8 cellular contexts compared by ENCODE assay signal in the genomic region with DNA sequence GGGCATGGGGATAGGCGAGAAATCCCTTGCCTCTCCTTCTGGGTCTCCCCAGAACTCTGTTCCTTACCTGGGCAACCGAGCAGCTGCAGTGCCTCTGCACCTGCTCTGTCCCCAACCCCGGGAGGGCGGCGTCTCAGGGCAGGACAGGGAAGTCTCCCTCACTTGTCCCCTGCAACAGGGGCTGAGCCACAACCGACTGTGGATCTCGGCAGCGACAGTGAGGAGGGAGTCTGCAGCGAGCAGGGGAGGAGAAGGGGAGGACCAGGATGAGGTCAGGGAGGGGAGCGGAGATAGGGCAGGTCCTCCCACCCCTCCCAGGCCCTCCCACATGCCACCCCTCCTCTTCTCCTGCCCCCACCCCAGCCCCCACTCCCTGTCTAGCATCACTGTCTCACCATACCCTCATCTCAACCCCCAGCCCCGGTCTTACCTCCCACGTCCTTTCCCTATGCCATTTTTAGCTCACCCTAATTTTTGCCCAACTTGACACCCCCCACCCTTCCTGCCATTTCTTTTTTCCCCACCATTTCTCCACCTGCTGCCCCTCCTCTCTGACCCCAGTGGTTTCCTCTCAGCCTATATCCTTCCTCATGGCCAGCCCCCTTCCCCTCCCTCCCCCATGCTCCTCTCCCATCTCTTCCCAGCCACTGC. TPM values are rescaled to one million over a fixed set of nuclear protein-coding genes. Genes with fewer than 3 reads are reported as not detected.
DNase-seq lines count a peak whose midpoint lies in the region; ATAC-seq and TF ChIP-seq lines count a peak whose summit lies in the region.

A gene with protein sequence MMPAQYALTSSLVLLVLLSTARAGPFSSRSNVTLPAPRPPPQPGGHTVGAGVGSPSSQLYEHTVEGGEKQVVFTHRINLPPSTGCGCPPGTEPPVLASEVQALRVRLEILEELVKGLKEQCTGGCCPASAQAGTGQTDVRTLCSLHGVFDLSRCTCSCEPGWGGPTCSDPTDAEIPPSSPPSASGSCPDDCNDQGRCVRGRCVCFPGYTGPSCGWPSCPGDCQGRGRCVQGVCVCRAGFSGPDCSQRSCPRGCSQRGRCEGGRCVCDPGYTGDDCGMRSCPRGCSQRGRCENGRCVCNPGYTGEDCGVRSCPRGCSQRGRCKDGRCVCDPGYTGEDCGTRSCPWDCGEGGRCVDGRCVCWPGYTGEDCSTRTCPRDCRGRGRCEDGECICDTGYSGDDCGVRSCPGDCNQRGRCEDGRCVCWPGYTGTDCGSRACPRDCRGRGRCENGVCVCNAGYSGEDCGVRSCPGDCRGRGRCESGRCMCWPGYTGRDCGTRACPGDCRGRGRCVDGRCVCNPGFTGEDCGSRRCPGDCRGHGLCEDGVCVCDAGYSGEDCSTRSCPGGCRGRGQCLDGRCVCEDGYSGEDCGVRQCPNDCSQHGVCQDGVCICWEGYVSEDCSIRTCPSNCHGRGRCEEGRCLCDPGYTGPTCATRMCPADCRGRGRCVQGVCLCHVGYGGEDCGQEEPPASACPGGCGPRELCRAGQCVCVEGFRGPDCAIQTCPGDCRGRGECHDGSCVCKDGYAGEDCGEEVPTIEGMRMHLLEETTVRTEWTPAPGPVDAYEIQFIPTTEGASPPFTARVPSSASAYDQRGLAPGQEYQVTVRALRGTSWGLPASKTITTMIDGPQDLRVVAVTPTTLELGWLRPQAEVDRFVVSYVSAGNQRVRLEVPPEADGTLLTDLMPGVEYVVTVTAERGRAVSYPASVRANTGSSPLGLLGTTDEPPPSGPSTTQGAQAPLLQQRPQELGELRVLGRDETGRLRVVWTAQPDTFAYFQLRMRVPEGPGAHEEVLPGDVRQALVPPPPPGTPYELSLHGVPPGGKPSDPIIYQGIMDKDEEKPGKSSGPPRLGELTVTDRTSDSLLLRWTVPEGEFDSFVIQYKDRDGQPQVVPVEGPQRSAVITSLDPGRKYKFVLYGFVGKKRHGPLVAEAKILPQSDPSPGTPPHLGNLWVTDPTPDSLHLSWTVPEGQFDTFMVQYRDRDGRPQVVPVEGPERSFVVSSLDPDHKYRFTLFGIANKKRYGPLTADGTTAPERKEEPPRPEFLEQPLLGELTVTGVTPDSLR (N-terminal part only) (minus strand): TSS at position 225 of the 651 bp plus-strand sequence. CDS start 11,140 bp downstream, outside the sequence.

- no peak within 1 kb of the TSS for H2AFZ ChIP-seq in GM23248

- no peaks in the 10 kb centered on the region for H4K20me1 ChIP-seq in GM23248 (ENCODE audit: insufficient read depth)

- no peaks in the 10 kb centered on the region for H3K9me2 ChIP-seq in GM23248 (ENCODE audit: insufficient read depth)

- H3K4me1 ChIP-seq in GM23248 (ENCODE audit: insufficient read depth) (peaks cover 51% of the 10 kb centered on the region), iPS-20b (ENCODE audit: insufficient read depth, low read length) (peaks cover 8% of the 10 kb centered on the region; the same call in 1 of the 2 replicates)

- no peaks in the 10 kb centered on the region for H3K9me3 Mint-ChIP-seq in activated CD8-positive, alpha-beta T cell treated with anti-CD3 and anti-CD28 coated beads for 36 hours

- H3K27me3 Mint-ChIP-seq in activated CD8-positive, alpha-beta T cell treated with anti-CD3 and anti-CD28 coated beads for 36 hours: peaks cover 9% of the 10 kb centered on the region

- H3K27ac ChIP-seq in GM23248: peak within 1 kb of the TSS; percentile 40
- H3K27ac ChIP-seq in iPS-20b (ENCODE audit: low read length): no peak within 1 kb of the TSS
- H3K27ac ChIP-seq in skin epidermis: peak within 1 kb of the TSS in 15 of 21 experiments; percentile 2 to 87 (median 74)

- no peak within 1 kb of the TSS for H3K4me3 Mint-ChIP-seq in activated CD8-positive, alpha-beta T cell treated with anti-CD3 and anti-CD28 coated beads for 36 hours

- TF ChIP-seq CTCF in activated CD8-positive, alpha-beta T cell treated with anti-CD3 and anti-CD28 coated beads for 36 hours (IDR thresholded peaks at IDR 0.05): no peak

- no peaks in the 10 kb centered on the region for H3K79me2 ChIP-seq in GM23248 (ENCODE audit: insufficient read depth)

- H3K4me3 ChIP-seq in GM23248: peak within 1 kb of the TSS; percentile 64
- peak within 1 kb of the TSS; percentile 23; the same call in 1 of the 2 replicates for H3K4me3 ChIP-seq in iPS-20b (ENCODE audit: low read length)
- H3K4me3 ChIP-seq in skin epidermis: peak within 1 kb of the TSS in 6 of 7 experiments; percentile 9 to 41 (median 24)

- H3K4me2 ChIP-seq in GM23248 (ENCODE audit: unreplicated experiment): peak within 1 kb of the TSS; percentile 81

- ATAC-seq in activated CD8-positive, alpha-beta T cell treated with anti-CD3 and anti-CD28 coated beads for 36 hours: peak; percentile 27

- WGBS in GM23248 (ENCODE audit: low coverage in 1 of 2, low lambda C conversion rate in 2 of 2, missing lambda C conversion rate in 2 of 2), 2 experiments: 6 to 8% methylated on average over 8 to 12 of the region's 12 CpGs

- no peak for DNase-seq in GM23248
- no peak for DNase-seq in activated CD8-positive, alpha-beta T cell treated with anti-CD3 and anti-CD28 coated beads for 36 hours
- DNase-seq in AG08395 (ENCODE audit: low spot score): no peak
- DNase-seq in NCI-H2196 treated with DMSO at 0.1 percent for 48 hours (lab: John Stamatoyannopoulos, UW; ENCODE audit: unreplicated experiment): no peak
- no peak for DNase-seq in CD1c-positive myeloid dendritic cell (ENCODE audit: extremely low spot score)
- DNase-seq in DMS153 treated with DMSO at 0.1 percent for 48 hours (lab: John Stamatoyannopoulos, UW; ENCODE audit: unreplicated experiment): no peak

- in situ Hi-C loops in GM23248 (cut with MboI): no loop called here

- CTCF ChIA-PET in activated CD8-positive, alpha-beta T cell treated with anti-CD3 and anti-CD28 coated beads for 36 hours (lab: Charles Lee): interaction anchor here (5.0 kb wide), 1 partner anchor 9 kb away, joined by 25 read pairs; no protein-coding TSS in a partner anchor

- H3K27ac Mint-ChIP-seq in activated CD8-positive, alpha-beta T cell treated with anti-CD3 and anti-CD28 coated beads for 36 hours: no peak within 1 kb of the TSS

- H3K9ac ChIP-seq in GM23248: peak within 1 kb of the TSS; percentile 71
- H3K9ac ChIP-seq in iPS-20b (ENCODE audit: low read depth, low read length): no peak within 1 kb of the TSS

- no peaks in the 10 kb centered on the region for H3K9me3 ChIP-seq in GM23248 (ENCODE audit: low read depth)
- H3K9me3 ChIP-seq in iPS-20b (ENCODE audit: insufficient read depth, low read depth, low read length): no peaks in the 10 kb centered on the region

- H3K36me3 ChIP-seq in GM23248 (ENCODE audit: low read depth): no peaks in the 10 kb centered on the region; the same call in 1 of the 2 replicates
- no peaks in the 10 kb centered on the region for H3K36me3 ChIP-seq in iPS-20b (ENCODE audit: insufficient read depth, low read depth, low read length)

- no peaks in the 10 kb centered on the region for H3K27me3 ChIP-seq in GM23248 (replicated peaks; ENCODE audit: insufficient read depth)
- peaks cover 40% of the 10 kb centered on the region for H3K27me3 ChIP-seq in iPS-20b (ENCODE audit: insufficient read depth, low read length)

- peaks cover 17% of the 10 kb centered on the region for H3K4me1 Mint-ChIP-seq in activated CD8-positive, alpha-beta T cell treated with anti-CD3 and anti-CD28 coated beads for 36 hours (ENCODE audit: low read depth)

- H3F3A ChIP-seq in GM23248 (ENCODE audit: insufficient read depth): peaks cover 16% of the 10 kb centered on the region

- H3K36me3 Mint-ChIP-seq in activated CD8-positive, alpha-beta T cell treated with anti-CD3 and anti-CD28 coated beads for 36 hours (ENCODE audit: low read depth): no peaks in the 10 kb centered on the region

- intact Hi-C loops in activated CD8-positive, alpha-beta T cell treated with anti-CD3 and anti-CD28 coated beads for 36 hours (cut with micrococcal nuclease): no loop called here

- POLR2A ChIA-PET in activated CD8-positive, alpha-beta T cell treated with anti-CD3 and anti-CD28 coated beads for 36 hours (lab: Charles Lee): interaction anchor here (1.0 to 1.8 kb wide), 4 partner anchors 8 to 21 kb away, joined by 3 to 6 read pairs (median 3); a partner anchor contains a TSS

RNA-seq across cellular contexts. Expression of the gene that starts here (rescaled TPM):
- 23.5 and 23.8 TPM in 2 replicates for total RNA-seq in GM23248 (2014; rRNA removed; shearing (Covaris generic))
- 5.2 TPM in 2 replicates for polyA plus RNA-seq in GM23248 (2016; fragmentation: Nextera tagmentation; extraction: Ambion mirVana)
- total RNA-seq in activated CD8-positive, alpha-beta T cell treated with anti-CD3 and anti-CD28 coated beads for 36 hours: 1 to 10 TPM; 1.8 to 3.7 TPM
